Comparison of ENCODE assay signal across 10 cellular contexts in the genomic region with DNA sequence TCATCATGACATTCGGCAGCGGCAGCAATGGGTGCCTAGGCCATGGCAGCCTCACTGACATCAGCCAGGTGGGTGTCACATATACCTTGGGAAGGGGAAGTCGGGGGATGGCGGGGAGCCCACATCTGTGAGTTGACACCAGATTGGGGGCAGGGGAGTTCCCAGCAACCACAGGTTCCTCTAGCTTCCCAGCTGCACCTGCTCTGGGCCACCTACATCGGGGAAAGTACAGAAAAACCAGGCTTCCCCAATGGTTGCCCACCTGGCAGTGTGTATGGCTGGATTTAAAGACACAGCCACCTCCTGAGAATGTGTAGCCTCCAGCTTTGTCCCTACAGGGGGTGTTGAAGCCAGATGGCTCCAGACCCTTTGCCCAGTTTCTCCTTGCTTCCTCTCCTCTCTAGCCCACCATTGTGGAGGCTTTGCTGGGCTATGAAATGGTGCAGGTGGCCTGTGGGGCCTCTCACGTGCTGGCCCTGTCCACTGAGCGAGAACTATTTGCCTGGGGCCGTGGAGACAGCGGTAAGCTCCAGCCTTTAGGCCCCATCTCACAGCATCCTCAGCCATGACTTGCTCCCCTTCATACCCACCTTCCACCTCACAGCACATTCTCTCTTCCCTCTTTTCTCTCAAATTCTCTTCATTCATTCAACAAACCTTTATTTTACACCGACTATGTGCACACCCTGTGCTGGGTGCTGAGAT. TPM values are rescaled to one million over a fixed set of nuclear protein-coding genes. Genes with fewer than 3 reads are reported as not detected.
DNase-seq lines count a peak whose midpoint lies in the region; ATAC-seq and TF ChIP-seq lines count a peak whose summit lies in the region.
"Had no signal": no experiment of that assay in that cellular context is flagged by ENCODE, and none has a peak within 500 bp of the region (broad histone marks: within the 10 kb centered on the region; RNA-seq: fewer than 3 reads in every experiment).

No MANE protein-coding gene starts in this region.

- H3K27ac Mint-ChIP-seq in WTC11 (peak overlapping the region; percentile 57; the same call in 1 of the 2 replicates), endothelial cell (ENCODE audit: unreplicated experiment) (no peak overlapping the region)

- no peaks in the 10 kb centered on the region for H3K9me3 Mint-ChIP-seq in WTC11
- H3K9me3 Mint-ChIP-seq in endothelial cell (ENCODE audit: unreplicated experiment), result no peaks in the 10 kb centered on the region

- H3K27me3 ChIP-seq in transverse colon, result no peaks in the 10 kb centered on the region
- H3K27me3 ChIP-seq: pancreas had no signal

- no peak for TF ChIP-seq CTCF in WTC11 (IDR thresholded peaks at IDR 0.05)
- no peak for TF ChIP-seq CTCF in endothelial cell (IDR thresholded peaks at IDR 0.05; ENCODE audit: unreplicated experiment)
- TF ChIP-seq CTCF in transverse colon (IDR thresholded peaks at IDR 0.05), result no peak

- TF ChIP-seq POLR2A in transverse colon (IDR thresholded peaks at IDR 0.05), result no peak

- H3K27me3 Mint-ChIP-seq in WTC11 (ENCODE audit: low read depth) (no peaks in the 10 kb centered on the region), endothelial cell (ENCODE audit: unreplicated experiment) (peaks cover 8% of the 10 kb centered on the region)

- no peak for ATAC-seq in Right ventricle myocardium superior (ENCODE audit: poor library complexity)
- ATAC-seq in Right ventricle myocardium inferior, result no peak
- ATAC-seq in WTC11, result no peak
- ATAC-seq: pancreas had no signal

- H3K4me3 ChIP-seq in transverse colon, result no peak overlapping the region
- H3K4me3 ChIP-seq: pancreas had no signal

- POLR2A ChIA-PET in WTC11 (lab: Charles Lee), result interaction anchor here (0.8 kb wide), 1 partner anchor 12 kb away, joined by 3 read pairs; a partner anchor contains a TSS

- H3K9me3 ChIP-seq in transverse colon, result no peaks in the 10 kb centered on the region
- H3K9me3 ChIP-seq: pancreas had no signal

- H3K4me1 Mint-ChIP-seq in WTC11, result peaks cover 13% of the 10 kb centered on the region
- H3K4me1 Mint-ChIP-seq in endothelial cell (ENCODE audit: unreplicated experiment), result peaks cover 3% of the 10 kb centered on the region

- intact Hi-C loops in Right ventricle myocardium superior (cut with DNase I) (no loop called here), Right ventricle myocardium inferior (cut with DNase I) (no loop called here), transverse colon (cut with DNase I; ENCODE audit: low total_unique reads) (no loop called here), posterior vena cava (cut with DNase I) (no loop called here)

- in situ Hi-C loops in transverse colon (cut with MboI; ENCODE audit: low pct_ligation_motif_present in 1 of 4, low pct_unique_long_range_greater_than_20kb in 1 of 4, low sequenced_read_pairs in 3 of 4), result no loop called here

- peaks cover 0 to 21% (median 19%) of the 10 kb centered on the region in 4 donors for H3K4me1 ChIP-seq in transverse colon

- H3K36me3 Mint-ChIP-seq in WTC11 (peaks cover 21% of the 10 kb centered on the region), endothelial cell (ENCODE audit: low read depth, unreplicated experiment) (peaks cover 10% of the 10 kb centered on the region)

- WGBS in transverse colon (ENCODE audit: low coverage in 1 of 2), 2 donors, result 85% methylated on average over 6 to 10 of the region's 10 CpGs

- no peaks in the 10 kb centered on the region for H3K36me3 ChIP-seq in transverse colon
- H3K36me3 ChIP-seq: pancreas had no signal

- no peak for TF ChIP-seq EP300 in transverse colon (IDR thresholded peaks at IDR 0.05; ENCODE audit: low read depth)

- CTCF ChIA-PET in WTC11 (lab: Charles Lee), result interaction anchor here (0.7 kb wide), 1 partner anchor 110 kb away, joined by 3 read pairs; no protein-coding TSS in a partner anchor

- peak; percentile 3 for DNase-seq in Right ventricle myocardium superior
- DNase-seq in Right ventricle myocardium inferior (ENCODE audit: missing footprints), result no peak
- no peak for DNase-seq in WTC11 (ENCODE audit: low spot score)
- DNase-seq in endothelial cell (ENCODE audit: low spot score), result no peak
- DNase-seq in transverse colon, result peak; percentile 61
- no peak for DNase-seq in posterior vena cava (ENCODE audit: low spot score)
- DNase-seq in NCI-H526 (lab: John Stamatoyannopoulos, UW), result no peak
- no peak for DNase-seq in NCI-H128 (lab: John Stamatoyannopoulos, UW; ENCODE audit: unreplicated experiment)
- DNase-seq: NCI-H1092 had no signal

- no peak overlapping the region for H3K4me3 Mint-ChIP-seq in WTC11
- H3K4me3 Mint-ChIP-seq in endothelial cell (ENCODE audit: unreplicated experiment), result peak overlapping the region; percentile 37

- peak overlapping the region in 2 of 4 donors; percentile 43 to 44 for H3K27ac ChIP-seq in transverse colon
- H3K27ac ChIP-seq: pancreas had no signal

TF ChIP-seq in WTC11, 78 proteins besides CTCF, POLR2A, EP300 and RAD21 (continues in another document):
- TF ChIP-seq, protein P1, sequence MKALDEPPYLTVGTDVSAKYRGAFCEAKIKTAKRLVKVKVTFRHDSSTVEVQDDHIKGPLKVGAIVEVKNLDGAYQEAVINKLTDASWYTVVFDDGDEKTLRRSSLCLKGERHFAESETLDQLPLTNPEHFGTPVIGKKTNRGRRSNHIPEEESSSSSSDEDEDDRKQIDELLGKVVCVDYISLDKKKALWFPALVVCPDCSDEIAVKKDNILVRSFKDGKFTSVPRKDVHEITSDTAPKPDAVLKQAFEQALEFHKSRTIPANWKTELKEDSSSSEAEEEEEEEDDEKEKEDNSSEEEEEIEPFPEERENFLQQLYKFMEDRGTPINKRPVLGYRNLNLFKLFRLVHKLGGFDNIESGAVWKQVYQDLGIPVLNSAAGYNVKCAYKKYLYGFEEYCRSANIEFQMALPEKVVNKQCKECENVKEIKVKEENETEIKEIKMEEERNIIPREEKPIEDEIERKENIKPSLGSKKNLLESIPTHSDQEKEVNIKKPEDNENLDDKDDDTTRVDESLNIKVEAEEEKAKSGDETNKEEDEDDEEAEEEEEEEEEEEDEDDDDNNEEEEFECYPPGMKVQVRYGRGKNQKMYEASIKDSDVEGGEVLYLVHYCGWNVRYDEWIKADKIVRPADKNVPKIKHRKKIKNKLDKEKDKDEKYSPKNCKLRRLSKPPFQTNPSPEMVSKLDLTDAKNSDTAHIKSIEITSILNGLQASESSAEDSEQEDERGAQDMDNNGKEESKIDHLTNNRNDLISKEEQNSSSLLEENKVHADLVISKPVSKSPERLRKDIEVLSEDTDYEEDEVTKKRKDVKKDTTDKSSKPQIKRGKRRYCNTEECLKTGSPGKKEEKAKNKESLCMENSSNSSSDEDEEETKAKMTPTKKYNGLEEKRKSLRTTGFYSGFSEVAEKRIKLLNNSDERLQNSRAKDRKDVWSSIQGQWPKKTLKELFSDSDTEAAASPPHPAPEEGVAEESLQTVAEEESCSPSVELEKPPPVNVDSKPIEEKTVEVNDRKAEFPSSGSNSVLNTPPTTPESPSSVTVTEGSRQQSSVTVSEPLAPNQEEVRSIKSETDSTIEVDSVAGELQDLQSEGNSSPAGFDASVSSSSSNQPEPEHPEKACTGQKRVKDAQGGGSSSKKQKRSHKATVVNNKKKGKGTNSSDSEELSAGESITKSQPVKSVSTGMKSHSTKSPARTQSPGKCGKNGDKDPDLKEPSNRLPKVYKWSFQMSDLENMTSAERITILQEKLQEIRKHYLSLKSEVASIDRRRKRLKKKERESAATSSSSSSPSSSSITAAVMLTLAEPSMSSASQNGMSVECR (CRISPR knock-in tag; IDR thresholded peaks at IDR 0.05; ENCODE audit: borderline replicate concordance), result no peak
- TF ChIP-seq GABPB1 (CRISPR knock-in tag; IDR thresholded peaks at IDR 0.05) (no peak), SMAD3 (CRISPR knock-in tag; IDR thresholded peaks at IDR 0.05; ENCODE audit: borderline replicate concordance) (no peak)
- TF ChIP-seq, protein P2, sequence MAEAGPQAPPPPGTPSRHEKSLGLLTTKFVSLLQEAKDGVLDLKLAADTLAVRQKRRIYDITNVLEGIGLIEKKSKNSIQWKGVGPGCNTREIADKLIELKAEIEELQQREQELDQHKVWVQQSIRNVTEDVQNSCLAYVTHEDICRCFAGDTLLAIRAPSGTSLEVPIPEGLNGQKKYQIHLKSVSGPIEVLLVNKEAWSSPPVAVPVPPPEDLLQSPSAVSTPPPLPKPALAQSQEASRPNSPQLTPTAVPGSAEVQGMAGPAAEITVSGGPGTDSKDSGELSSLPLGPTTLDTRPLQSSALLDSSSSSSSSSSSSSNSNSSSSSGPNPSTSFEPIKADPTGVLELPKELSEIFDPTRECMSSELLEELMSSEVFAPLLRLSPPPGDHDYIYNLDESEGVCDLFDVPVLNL (CRISPR knock-in tag; IDR thresholded peaks at IDR 0.05; ENCODE audit: borderline replicate concordance, low read depth), result no peak

RNA-seq across cellular contexts. Expression of a gene that starts 5.0 kb away (rescaled TPM):
- 2.4 TPM for total RNA-seq in Right ventricle myocardium superior
- 3.8 TPM for total RNA-seq in Right ventricle myocardium inferior
- total RNA-seq in WTC11 (2021), result 192 to 268 TPM (median 192 TPM) in 3 replicates
- total RNA-seq in endothelial cell (ENCODE audit: unreplicated experiment), result 166 TPM
- 100 to 1,000 TPM in 3 of 4 donors, 10 to 100 TPM in 1; 65.7 to 191 (median 126) TPM for total RNA-seq in transverse colon
- 10 to 100 TPM; 10.2 to 10.8 TPM for total RNA-seq in posterior vena cava

RNA-seq across cellular contexts. Expression of a gene that starts 10.2 kb away (rescaled TPM):
- 0.30 TPM for total RNA-seq in Right ventricle myocardium superior
- total RNA-seq in Right ventricle myocardium inferior, result 0.60 TPM
- total RNA-seq in WTC11 (2021), result 17.9 to 25.0 TPM (median 18.6 TPM) in 3 replicates
- 6.7 TPM for total RNA-seq in endothelial cell (ENCODE audit: unreplicated experiment)
- 10 to 100 TPM in 1 of 4 donors, 1 to 10 TPM in 3; 5.7 to 52.3 (median 8.3) TPM for total RNA-seq in transverse colon
- 1 to 10 TPM; 2.3 TPM for total RNA-seq in posterior vena cava

RNA-seq across cellular contexts. Expression of a gene that starts 12.8 kb away (rescaled TPM):
- total RNA-seq in Right ventricle myocardium superior (1.9 TPM), Right ventricle myocardium inferior (2.4 TPM), WTC11 (2021) (36.0 to 41.2 TPM (median 36.5 TPM) in 3 replicates), endothelial cell (ENCODE audit: unreplicated experiment) (2.4 TPM), transverse colon (10 to 100 TPM in 1 of 4 donors, 1 to 10 TPM in 1, not detected in 2; 5.6 to 11.5 TPM), posterior vena cava (1 to 10 TPM; 2.2 to 3.1 TPM)

RNA-seq across cellular contexts. Expression of a gene that starts 19.0 kb away (rescaled TPM):
- total RNA-seq in Right ventricle myocardium superior (858 TPM), Right ventricle myocardium inferior (945 TPM), WTC11 (2021) (1,832 to 2,055 TPM (median 2,048 TPM) in 3 replicates), endothelial cell (ENCODE audit: unreplicated experiment) (1,525 TPM), transverse colon (100 to 1,000 TPM; 238 to 385 (median 342) TPM), posterior vena cava (100 to 1,000 TPM; 981 to 999 TPM)

RNA-seq across cellular contexts. Expression of a gene that starts 21.2 kb away (rescaled TPM):
- total RNA-seq in Right ventricle myocardium superior, result 14.5 TPM
- 16.2 TPM for total RNA-seq in Right ventricle myocardium inferior
- 153 to 181 TPM (median 162 TPM) in 3 replicates for total RNA-seq in WTC11 (2021)
- 72.0 TPM for total RNA-seq in endothelial cell (ENCODE audit: unreplicated experiment)
- 10 to 100 TPM; 41.1 to 60.5 (median 50.0) TPM for total RNA-seq in transverse colon
- 10 to 100 TPM; 75.0 to 90.2 TPM for total RNA-seq in posterior vena cava

Comparison
In these comparisons a context has a peak if more than half of its experiments do, and no peak if none do; other contexts are left out.
1. DNase-seq: peak in Right ventricle myocardium superior (single experiment) and transverse colon (single experiment); none in Right ventricle myocardium inferior (single experiment), WTC11 (single experiment), endothelial cell (single experiment), posterior vena cava (single experiment), NCI-H526 (0 of 2) and NCI-H128 (single experiment).
2. RNA of a gene that starts 5.0 kb away (total RNA-seq): 192 to 268 TPM in WTC11, 166 TPM in endothelial cell (single experiment) and 65.7 to 191 TPM in transverse colon; 10.2 to 10.8 TPM in posterior vena cava, 3.8 TPM in Right ventricle myocardium inferior (single experiment) and 2.4 TPM in Right ventricle myocardium superior (single experiment); every median in the first group is over 4 times any median in the second.